In the genomic region with DNA sequence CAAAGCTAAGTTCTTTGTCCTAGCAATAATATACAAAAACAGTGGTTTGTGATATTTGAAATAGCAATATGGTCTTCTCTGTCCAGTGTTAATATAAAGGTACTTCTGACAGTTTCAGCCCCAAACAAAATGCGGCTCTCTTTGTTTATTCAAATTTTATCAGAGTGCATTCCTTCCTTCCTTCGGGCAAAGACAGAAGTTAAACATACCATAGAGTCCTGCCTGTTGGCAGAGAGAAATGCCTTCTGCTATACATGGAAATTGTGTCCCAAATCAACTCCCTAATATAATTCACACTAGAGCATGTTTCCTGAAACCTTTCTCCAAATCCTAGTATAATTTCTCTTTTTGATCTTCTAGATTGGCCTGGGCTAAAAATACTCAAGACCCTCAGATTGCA, we compare ENCODE assay signal across 8 cellular contexts.
"Had no signal": no experiment of that assay in that cellular context is flagged by ENCODE, and none has a peak within 500 bp of the region (broad histone marks: within the 10 kb centered on the region; RNA-seq: fewer than 3 reads in every experiment).

No MANE protein-coding gene starts in this region.

- DNase-seq: H9, HCEC 1CT, KG1 had no signal

- H3K9me3 Mint-ChIP-seq: GM23338, H9 had no signal

- H3K4me3 ChIP-seq: GM23338, K562 had no signal

- FAIRE-seq: H1, H54, HTR-8/SVneo, K562 had no signal

- ATAC-seq: K562 had no signal

- H3K27ac Mint-ChIP-seq: GM23338, H9 had no signal

- H3K4me3 Mint-ChIP-seq: GM23338, H9 had no signal
